In the genomic region with DNA sequence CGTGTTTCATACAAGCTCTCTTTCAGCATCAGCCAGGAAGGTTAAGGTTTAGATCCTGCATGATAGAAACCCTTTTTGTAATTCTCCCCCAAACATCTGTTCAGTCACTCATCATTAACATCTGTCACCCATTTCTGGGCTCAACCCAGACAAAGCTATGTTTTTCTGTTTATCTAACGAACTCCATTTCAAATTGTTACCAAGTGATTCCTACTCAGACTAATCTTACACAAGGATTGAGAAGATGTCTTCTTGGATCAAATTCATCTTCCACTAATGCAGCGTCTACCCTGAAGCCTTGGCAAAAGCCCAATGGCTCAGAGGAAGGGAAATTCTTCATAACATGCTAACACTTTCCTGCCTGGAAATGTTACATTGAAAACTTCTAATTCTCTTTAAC, we compare ENCODE assay signal across 25 cellular contexts. TPM values are rescaled to one million over a fixed set of nuclear protein-coding genes. Genes with fewer than 3 reads are reported as not detected.
DNase-seq lines count a peak whose midpoint lies in the region; ATAC-seq, FAIRE-seq and TF ChIP-seq lines count a peak whose summit lies in the region.
"Had no signal": no experiment of that assay in that cellular context is flagged by ENCODE, and none has a peak within 500 bp of the region (broad histone marks: within the 10 kb centered on the region; RNA-seq: fewer than 3 reads in every experiment).

No MANE protein-coding gene starts in this region.

- no peaks in the 10 kb centered on the region for H3K9me3 ChIP-seq in endothelial cell of umbilical vein (replicated peaks; ENCODE audit: control insufficient read depth, insufficient read depth, low read length)
- H3K9me3 ChIP-seq in left lung: no peaks in the 10 kb centered on the region
- H3K9me3 ChIP-seq: heart right ventricle, stomach, uterus had no signal

- H3K36me3 ChIP-seq in BJ (ENCODE audit: control insufficient read depth, insufficient read depth, low read length) (no peaks in the 10 kb centered on the region), endothelial cell of umbilical vein (ENCODE audit: control insufficient read depth in 2 of 2, extremely low read depth in 1 of 2, insufficient read depth in 2 of 2, low read length in 2 of 2) (no peaks in the 10 kb centered on the region), left lung (no peaks in the 10 kb centered on the region)
- H3K36me3 ChIP-seq: heart right ventricle, neural progenitor cell, stomach, uterus had no signal

- no peaks in the 10 kb centered on the region for H3K27me3 Mint-ChIP-seq in nephron (ENCODE audit: low read depth)
- H3K27me3 Mint-ChIP-seq in Calu3 (ENCODE audit: unreplicated experiment): no peaks in the 10 kb centered on the region

- peak overlapping the region; percentile 16 for H3K4me2 ChIP-seq in endothelial cell of umbilical vein (ENCODE audit: insufficient read depth, low read length)
- H3K4me2 ChIP-seq: neural progenitor cell had no signal

- H3K27ac Mint-ChIP-seq in nephron: peak overlapping the region; percentile 77 to 87 (median 86)
- no peak overlapping the region for H3K27ac Mint-ChIP-seq in Calu3 (ENCODE audit: unreplicated experiment)
- H3K27ac Mint-ChIP-seq: activated naive CD8-positive, alpha-beta T cell treated with anti-CD3 and anti-CD28 coated beads, Interleukin-2, amount 10 ng/mL, durations not matched to agents 7 days and 5 days; activated T-helper 1 cell treated with anti-CD3 and anti-CD28 coated beads, Interleukin-12 subunit alpha, Interleukin-12 subunit beta, Interleukin-2, Interleukin-4 antibody, amounts not matched to agents 30 ng/mL and 10 ng/mL and 1 ng/mL, durations not matched to agents 14 hours and 24 hours and 36 hours; B cell; IgD-negative memory B cell; neural progenitor cell had no signal

- POLR2A ChIA-PET in BJ (lab: Charles Lee): no interaction called here
- POLR2A ChIA-PET in endothelial cell of umbilical vein (lab: Charles Lee): no interaction called here

- DNase-seq in BJ (ENCODE audit: low read depth) (peak; percentile 72), NCI-H69 (lab: John Stamatoyannopoulos, UW) (peak; percentile 42), endothelial cell of umbilical vein (ENCODE audit: low read depth, low spot score) (peak; percentile 71), Calu3 (no peak), left lung (no peak), NCI-H2227 (lab: John Stamatoyannopoulos, UW; ENCODE audit: unreplicated experiment) (no peak)
- DNase-seq: activated CD8-positive, alpha-beta memory T cell treated with anti-CD3 and anti-CD28 coated beads for 24 hours; activated naive CD8-positive, alpha-beta T cell treated with anti-CD3 and anti-CD28 coated beads, Interleukin-2, amount 10 ng/mL, durations not matched to agents 7 days and 5 days; GDM1; heart right ventricle; NCI-H2081; NCI-H526; SHP77 treated with DMSO at 0.1 percent for 48 hours; stomach; T-helper 2 cell; uterus had no signal

- no peak for TF ChIP-seq POLR2A in endothelial cell of umbilical vein (IDR thresholded peaks at IDR 0.05; ENCODE audit: low read depth, low read length)

- FAIRE-seq in endothelial cell of umbilical vein (lab: Jason Lieb, UNC): no peak
- FAIRE-seq: H1, keratinocyte had no signal

- H3K9me1 ChIP-seq in endothelial cell of umbilical vein (replicated peaks; ENCODE audit: control insufficient read depth, extremely low read depth, insufficient read depth, low read length): no peaks in the 10 kb centered on the region

- H3K27ac ChIP-seq in endothelial cell of umbilical vein (ENCODE audit: insufficient read depth, low read depth, low read length): no peak overlapping the region
- H3K27ac ChIP-seq in left lung: no peak overlapping the region
- H3K27ac ChIP-seq: heart right ventricle, neural progenitor cell, stomach, uterus had no signal

- ATAC-seq in HG03280 (IDR thresholded peaks at IDR 0.05; ENCODE audit: unreplicated experiment) (no peak), left lung (no peak)
- ATAC-seq: heart right ventricle had no signal

- intact Hi-C loops in endothelial cell of umbilical vein (cut with micrococcal nuclease): no loop called here
- intact Hi-C loops in Calu3 (cut with micrococcal nuclease; ENCODE audit: unreplicated experiment): no loop called here
- intact Hi-C loops in left lung (cut with DNase I): no loop called here

- H3K9me3 Mint-ChIP-seq in nephron: no peaks in the 10 kb centered on the region
- no peaks in the 10 kb centered on the region for H3K9me3 Mint-ChIP-seq in Calu3 (ENCODE audit: low read depth, unreplicated experiment)
- H3K9me3 Mint-ChIP-seq: activated naive CD8-positive, alpha-beta T cell treated with anti-CD3 and anti-CD28 coated beads, Interleukin-2, amount 10 ng/mL, durations not matched to agents 7 days and 5 days; activated T-helper 1 cell treated with anti-CD3 and anti-CD28 coated beads, Interleukin-12 subunit alpha, Interleukin-12 subunit beta, Interleukin-2, Interleukin-4 antibody, amounts not matched to agents 30 ng/mL and 10 ng/mL and 1 ng/mL, durations not matched to agents 14 hours and 24 hours and 36 hours; central memory CD8-positive, alpha-beta T cell had no signal

- CTCF ChIA-PET in BJ (lab: Yijun Ruan, JAX): interaction anchor here (1.0 kb wide), 2 partner anchors 29 to 43 kb away, joined by 3 read pairs; no protein-coding TSS in a partner anchor
- CTCF ChIA-PET in endothelial cell of umbilical vein (lab: Charles Lee): interaction anchor here (1.0 to 1.2 kb wide), 3 partner anchors 14 to 25 kb away, joined by 3 read pairs; no protein-coding TSS in a partner anchor
- CTCF ChIA-PET in Calu3 (lab: Charles Lee): no interaction called here

- H3K4me1 Mint-ChIP-seq in nephron (peaks cover 28% of the 10 kb centered on the region), Calu3 (ENCODE audit: low read depth, unreplicated experiment) (no peaks in the 10 kb centered on the region)
- H3K4me1 Mint-ChIP-seq: activated naive CD8-positive, alpha-beta T cell treated with anti-CD3 and anti-CD28 coated beads, Interleukin-2, amount 10 ng/mL, durations not matched to agents 7 days and 5 days; B cell; central memory CD8-positive, alpha-beta T cell; IgD-negative memory B cell; neural progenitor cell had no signal

- no peaks in the 10 kb centered on the region for H3K27me3 ChIP-seq in BJ (ENCODE audit: control insufficient read depth, insufficient read depth, low read length)
- no peaks in the 10 kb centered on the region for H3K27me3 ChIP-seq in endothelial cell of umbilical vein (ENCODE audit: control insufficient read depth in 2 of 2, insufficient read depth in 2 of 2, low read length in 2 of 2)
- H3K27me3 ChIP-seq in left lung: no peaks in the 10 kb centered on the region
- H3K27me3 ChIP-seq: heart right ventricle, neural progenitor cell, stomach, uterus had no signal

- H3K4me1 ChIP-seq in endothelial cell of umbilical vein (ENCODE audit: control insufficient read depth, extremely low read depth, insufficient read depth, low read length): peaks cover 7% of the 10 kb centered on the region
- no peaks in the 10 kb centered on the region for H3K4me1 ChIP-seq in left lung
- H3K4me1 ChIP-seq: neural progenitor cell, stomach, uterus had no signal

- H3K79me2 ChIP-seq in endothelial cell of umbilical vein (ENCODE audit: control insufficient read depth, insufficient read depth, low read length): no peaks in the 10 kb centered on the region

- H3K36me3 Mint-ChIP-seq in nephron (ENCODE audit: low read depth) (peaks cover 7% of the 10 kb centered on the region), Calu3 (ENCODE audit: insufficient read depth, unreplicated experiment) (no peaks in the 10 kb centered on the region)
- H3K36me3 Mint-ChIP-seq: activated naive CD8-positive, alpha-beta T cell treated with anti-CD3 and anti-CD28 coated beads, Interleukin-2, amount 10 ng/mL, durations not matched to agents 7 days and 5 days; neural progenitor cell had no signal

- dilution Hi-C loops in endothelial cell of umbilical vein (cut with MboI; ENCODE audit: extremely low pct_ligation_motif_present, low sequenced_read_pairs): no loop called here

- peak overlapping the region; percentile 11 for H2AFZ ChIP-seq in endothelial cell of umbilical vein (ENCODE audit: low read depth, low read length)
- H2AFZ ChIP-seq: neural progenitor cell had no signal

- BruUV-seq in endothelial cell of umbilical vein (replicated peaks; lab: Mats Ljungman, UMichigan) (no TSS peak), Calu3 (replicated peaks; lab: Mats Ljungman, UMichigan) (no TSS peak)

- no peak overlapping the region for H3K9ac ChIP-seq in endothelial cell of umbilical vein (replicated peaks; ENCODE audit: extremely low read depth, insufficient read depth, low read length)
- H3K9ac ChIP-seq: neural progenitor cell had no signal

- peak overlapping the region in 2 of 3 experiments; percentile 17 to 24 for H3K4me3 Mint-ChIP-seq in nephron
- no peak overlapping the region for H3K4me3 Mint-ChIP-seq in Calu3 (ENCODE audit: low read depth, unreplicated experiment)
- H3K4me3 Mint-ChIP-seq: activated naive CD8-positive, alpha-beta T cell treated with anti-CD3 and anti-CD28 coated beads, Interleukin-2, amount 10 ng/mL, durations not matched to agents 7 days and 5 days; activated T-helper 1 cell treated with anti-CD3 and anti-CD28 coated beads, Interleukin-12 subunit alpha, Interleukin-12 subunit beta, Interleukin-2, Interleukin-4 antibody, amounts not matched to agents 30 ng/mL and 10 ng/mL and 1 ng/mL, durations not matched to agents 14 hours and 24 hours and 36 hours; B cell; central memory CD8-positive, alpha-beta T cell; IgD-negative memory B cell; neural progenitor cell had no signal

- TF ChIP-seq CTCF in BJ (IDR thresholded peaks at IDR 0.05; ENCODE audit: insufficient read depth, low read depth, low read length) (no peak), endothelial cell of umbilical vein (IDR thresholded peaks at IDR 0.05; ENCODE audit: extremely low read depth in 1 of 2, insufficient read depth in 1 of 2, low read depth in 1 of 2, low read length in 2 of 2) (no peak), nephron (IDR thresholded peaks at IDR 0.05; ENCODE audit: unreplicated experiment in 3 of 3) (no peak), Calu3 (IDR thresholded peaks at IDR 0.05; ENCODE audit: unreplicated experiment) (no peak), left lung (IDR thresholded peaks at IDR 0.05) (no peak)

- no peaks in the 10 kb centered on the region for H4K20me1 ChIP-seq in endothelial cell of umbilical vein (replicated peaks; ENCODE audit: control insufficient read depth, extremely low read depth, insufficient read depth, low read length)

- H3K4me3 ChIP-seq in BJ (ENCODE audit: low read depth, low read length) (no peak overlapping the region), endothelial cell of umbilical vein (replicated peaks in 1 of 3; ENCODE audit: insufficient read depth in 1 of 3, low read depth in 1 of 3, low read length in 3 of 3) (no peak overlapping the region), left lung (no peak overlapping the region)
- H3K4me3 ChIP-seq: heart right ventricle, neural progenitor cell, stomach, uterus had no signal

RNA-seq across cellular contexts. Expression of a gene that starts 58.7 kb away (rescaled TPM):
- polyA plus RNA-seq in BJ (2011; rRNA removed): 12.4 and 19.5 TPM in 2 replicates
- polyA minus RNA-seq in BJ (2011; rRNA and poly(A)+ RNA removed): 17.3 and 26.7 TPM in 2 replicates
- total RNA-seq in endothelial cell of umbilical vein: 109 and 112 TPM in 2 replicates
- 50.4 and 56.6 TPM in 2 replicates for polyA plus RNA-seq in endothelial cell of umbilical vein
- 49.5 and 50.2 TPM in 2 replicates for polyA plus RNA-seq in endothelial cell of umbilical vein (2011; cell fraction: cytosol; rRNA removed)
- 65.8 and 87.7 TPM in 2 replicates for polyA plus RNA-seq in endothelial cell of umbilical vein (2011; cell fraction: nucleus; rRNA removed)
- 85.1 and 115 TPM in 2 replicates for polyA plus RNA-seq in endothelial cell of umbilical vein (2012)
- polyA minus RNA-seq in endothelial cell of umbilical vein: 141 and 152 TPM in 2 replicates
- polyA minus RNA-seq in endothelial cell of umbilical vein (2011; cell fraction: cytosol; rRNA and poly(A)+ RNA removed): 11.5 TPM
- 58.9 and 89.5 TPM in 2 replicates for polyA minus RNA-seq in endothelial cell of umbilical vein (2011; cell fraction: nucleus; rRNA and poly(A)+ RNA removed)
- 2.5 and 2.7 TPM in 2 replicates for total RNA-seq in Calu3 (2022)
- 10 to 100 TPM; 23.5 to 25.1 TPM for total RNA-seq in left lung
- polyA plus RNA-seq: IgD-negative memory B cell had no signal

Comparison
In these comparisons a context has a peak if more than half of its experiments do, and no peak if none do; other contexts are left out.
1. DNase-seq: peak in BJ (single experiment), NCI-H69 (single experiment) and endothelial cell of umbilical vein (single experiment); none in Calu3 (single experiment), left lung (0 of 2) and NCI-H2227 (single experiment).